8 cellular contexts compared by ENCODE assay signal in genomic region chr17:17837380-17837821, GRCh38. TPM values are rescaled to one million over a fixed set of nuclear protein-coding genes. Genes with fewer than 3 reads are reported as not detected.
DNase-seq lines count a peak whose midpoint lies in the region; ATAC-seq and TF ChIP-seq lines count a peak whose summit lies in the region.

No MANE protein-coding gene starts in this region.

- no peaks in the 10 kb centered on the region for H3K36me3 Mint-ChIP-seq in naive B cell

- CTCF ChIA-PET in PC-3 (lab: Charles Lee) = no interaction called here

- peak overlapping the region; percentile 97 for H3K27ac ChIP-seq in PC-3 (ENCODE audit: low read length)
- peak overlapping the region; percentile 96 for H3K27ac ChIP-seq in effector memory CD4-positive, alpha-beta T cell (ENCODE audit: insufficient read depth, low read length, poor library complexity, severe bottlenecking)

- H3K4me1 Mint-ChIP-seq in naive B cell = peaks cover 37 to 67% (median 64%) of the 10 kb centered on the region in 3 donors

- peaks cover 1% of the 10 kb centered on the region; the same call in 1 of the 2 replicates for H4K20me1 ChIP-seq in PC-3 (ENCODE audit: low read length)

- H3K4me3 Mint-ChIP-seq in naive B cell = peak overlapping the region; percentile 85 to 97 (median 92)

- TSS peak; percentile 70 for BruUV-seq in PC-3 (replicated peaks; lab: Mats Ljungman, UMichigan)

- no peak overlapping the region for H2AFZ ChIP-seq in PC-3 (ENCODE audit: low read length)

- peak; percentile 2; the same call in 1 of the 2 replicates for ATAC-seq in PC-3
- ATAC-seq in naive B cell (ENCODE audit: low read depth in 2 of 2) = no peak
- ATAC-seq in HG03521 (IDR thresholded peaks at IDR 0.05; ENCODE audit: unreplicated experiment) = no peak

- H3K4me1 ChIP-seq in PC-3 (ENCODE audit: insufficient read depth, low read length) = peaks cover 65% of the 10 kb centered on the region
- H3K4me1 ChIP-seq in effector memory CD4-positive, alpha-beta T cell (ENCODE audit: control insufficient read depth, insufficient read depth, low read length, poor library complexity, severe bottlenecking) = peaks cover 28% of the 10 kb centered on the region

- H3K9me2 ChIP-seq in PC-3 (replicated peaks; ENCODE audit: low read length) = no peaks in the 10 kb centered on the region

- intact Hi-C loops in PC-3 (cut with micrococcal nuclease) = no loop called here

- DNase-seq in GM12864 (ENCODE audit: low read depth) (no peak), PC-3 (peak; percentile 60), naive B cell (no peak), SKM-1 (lab: John Stamatoyannopoulos, UW; ENCODE audit: unreplicated experiment) (no peak), NCI-H1417 (lab: John Stamatoyannopoulos, UW) (no peak), NCI-H2227 treated with DMSO at 0.1 percent for 48 hours (lab: John Stamatoyannopoulos, UW) (no peak)
- no peak for DNase-seq in effector memory CD4-positive, alpha-beta T cell

- H3K79me2 ChIP-seq in PC-3 (ENCODE audit: low read length) = peaks cover 57% of the 10 kb centered on the region

- TF ChIP-seq CTCF in GM12864 (IDR thresholded peaks at IDR 0.05; ENCODE audit: low read depth, low read length, missing control alignments) (no peak), PC-3 (conservative IDR thresholded peaks at IDR 0.05; ENCODE audit: low read depth, low read length) (no peak)

- peak overlapping the region; percentile 94 for H3K4me2 ChIP-seq in PC-3 (ENCODE audit: low read length)

- peaks cover 6% of the 10 kb centered on the region for H3F3A ChIP-seq in PC-3 (ENCODE audit: low read length, unreplicated experiment)

- POLR2A ChIA-PET in PC-3 (lab: Charles Lee; ENCODE audit: unreplicated experiment) = interaction anchor here (0.6 kb wide), 1 partner anchor 352 kb away, joined by 4 read pairs; no protein-coding TSS in a partner anchor

- H3K27ac Mint-ChIP-seq in naive B cell = peak overlapping the region; percentile 96 to 100 (median 98)

- no peaks in the 10 kb centered on the region for H3K9me3 ChIP-seq in PC-3 (ENCODE audit: low read length)
- H3K9me3 ChIP-seq in effector memory CD4-positive, alpha-beta T cell (ENCODE audit: control insufficient read depth, low read length) = no peaks in the 10 kb centered on the region

- peaks cover under 1% of the 10 kb centered on the region; the same call in 1 of the 2 replicates for H3K36me3 ChIP-seq in PC-3 (ENCODE audit: low read depth, low read length)
- H3K36me3 ChIP-seq in effector memory CD4-positive, alpha-beta T cell (ENCODE audit: control insufficient read depth, insufficient read depth, low read length) = no peaks in the 10 kb centered on the region

- peak overlapping the region; percentile 90 for H3K4me3 ChIP-seq in GM12864 (ENCODE audit: low read depth, low read length)
- peak overlapping the region; percentile 86 for H3K4me3 ChIP-seq in PC-3 (ENCODE audit: low read length)
- H3K4me3 ChIP-seq in effector memory CD4-positive, alpha-beta T cell (ENCODE audit: insufficient read depth, low read depth, low read length, poor library complexity, severe bottlenecking) = peak overlapping the region; percentile 77

- H3K27me3 ChIP-seq in PC-3 (ENCODE audit: low read length) = no peaks in the 10 kb centered on the region
- no peaks in the 10 kb centered on the region for H3K27me3 ChIP-seq in effector memory CD4-positive, alpha-beta T cell (replicated peaks; ENCODE audit: control insufficient read depth, insufficient read depth, low read length, poor library complexity, severe bottlenecking)

- H3K9ac ChIP-seq in PC-3 (ENCODE audit: low read length) = peak overlapping the region; percentile 100

- no peaks in the 10 kb centered on the region for H3K27me3 Mint-ChIP-seq in naive B cell

- no peaks in the 10 kb centered on the region for H3K9me3 Mint-ChIP-seq in naive B cell

RNA-seq across cellular contexts. Expression of gene SREBF1, which starts 0.6 kb away (rescaled TPM):
- total RNA-seq in PC-3 (2014; rRNA removed) = 167 and 194 TPM in 2 replicates
- 10 to 100 TPM in 1 of 6 donors, 1 to 10 TPM in 5; 4.8 to 10.0 (median 5.4) TPM for polyA plus RNA-seq in naive B cell (ENCODE audit: low read depth in 6 of 6)
